9 cellular contexts compared by ENCODE assay signal in the genomic region with DNA sequence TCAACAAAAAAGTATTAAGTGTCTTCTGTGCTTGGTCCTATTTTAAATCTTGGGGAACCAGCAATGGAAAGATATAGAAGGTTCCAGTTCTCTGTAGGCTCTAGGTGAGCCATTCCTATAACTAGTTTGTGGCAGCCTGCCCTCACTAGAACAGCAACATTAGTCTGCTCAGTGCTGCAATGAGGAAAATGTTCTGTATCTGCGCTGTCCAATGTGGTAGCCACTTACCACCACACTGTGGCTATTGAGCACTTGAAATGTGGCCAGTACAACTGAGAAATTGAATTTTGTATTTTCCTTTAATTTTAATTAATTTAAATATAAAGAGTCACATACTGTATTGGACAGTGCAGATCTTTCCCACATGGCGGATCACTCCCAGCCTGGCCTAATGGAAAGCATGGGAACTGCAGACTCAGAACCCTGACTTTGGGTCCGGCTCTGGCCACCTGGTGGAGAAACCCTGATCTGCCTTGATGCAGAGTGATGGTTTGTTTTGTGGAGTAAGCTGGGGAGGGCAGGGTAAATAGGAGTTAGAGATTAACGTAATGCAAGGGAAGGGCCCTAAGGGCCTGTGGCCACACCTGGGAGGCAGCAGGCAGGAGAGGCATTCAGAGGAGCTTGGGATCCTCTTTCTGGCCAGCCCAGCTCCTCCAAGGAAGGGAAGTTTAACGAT.
DNase-seq lines count a peak whose midpoint lies in the region; ATAC-seq and TF ChIP-seq lines count a peak whose summit lies in the region.
"Had no signal": no experiment of that assay in that cellular context is flagged by ENCODE, and none has a peak within 500 bp of the region (broad histone marks: within the 10 kb centered on the region; RNA-seq: fewer than 3 reads in every experiment).

No MANE protein-coding gene starts in this region.

- TF ChIP-seq CTCF in foreskin keratinocyte (conservative IDR thresholded peaks at IDR 0.05), result peak; percentile 70

- H3K27ac ChIP-seq in foreskin keratinocyte, result no peak overlapping the region
- H3K27ac ChIP-seq: stomach had no signal

- ATAC-seq in GM18867 (IDR thresholded peaks at IDR 0.05; ENCODE audit: unreplicated experiment) (peak; percentile 58), foreskin keratinocyte (peak; percentile 72)

- H3K27me3 ChIP-seq in foreskin keratinocyte, result no peaks in the 10 kb centered on the region
- H3K27me3 ChIP-seq: stomach had no signal

- peaks cover 19% of the 10 kb centered on the region for H3K4me1 ChIP-seq in foreskin keratinocyte

- DNase-seq in A172 (ENCODE audit: low spot score) (peak; percentile 26), RKO (ENCODE audit: low spot score) (peak; percentile 43), foreskin keratinocyte (peak in 1 of 2 donors; percentile 35), cortex of kidney (lab: John Stamatoyannopoulos, UW) (no peak), superior temporal gyrus (ENCODE audit: extremely low spot score) (no peak), AG20443 (ENCODE audit: low spot score) (no peak)
- DNase-seq in activated CD4-positive, alpha-beta T cell treated with anti-CD3 and anti-CD28 coated beads for 4 hours, result no peak
- DNase-seq: stomach had no signal

Comparison
In these comparisons a context has a peak if more than half of its experiments do, and no peak if none do; other contexts are left out.
1. DNase-seq: peak in A172 (single experiment) and RKO (single experiment); none in activated CD4-positive, alpha-beta T cell treated with anti-CD3 and anti-CD28 coated beads for 4 hours (0 of 2), cortex of kidney (single experiment), superior temporal gyrus (single experiment) and AG20443 (single experiment).